10 cellular contexts compared by ENCODE assay signal in the genomic region with DNA sequence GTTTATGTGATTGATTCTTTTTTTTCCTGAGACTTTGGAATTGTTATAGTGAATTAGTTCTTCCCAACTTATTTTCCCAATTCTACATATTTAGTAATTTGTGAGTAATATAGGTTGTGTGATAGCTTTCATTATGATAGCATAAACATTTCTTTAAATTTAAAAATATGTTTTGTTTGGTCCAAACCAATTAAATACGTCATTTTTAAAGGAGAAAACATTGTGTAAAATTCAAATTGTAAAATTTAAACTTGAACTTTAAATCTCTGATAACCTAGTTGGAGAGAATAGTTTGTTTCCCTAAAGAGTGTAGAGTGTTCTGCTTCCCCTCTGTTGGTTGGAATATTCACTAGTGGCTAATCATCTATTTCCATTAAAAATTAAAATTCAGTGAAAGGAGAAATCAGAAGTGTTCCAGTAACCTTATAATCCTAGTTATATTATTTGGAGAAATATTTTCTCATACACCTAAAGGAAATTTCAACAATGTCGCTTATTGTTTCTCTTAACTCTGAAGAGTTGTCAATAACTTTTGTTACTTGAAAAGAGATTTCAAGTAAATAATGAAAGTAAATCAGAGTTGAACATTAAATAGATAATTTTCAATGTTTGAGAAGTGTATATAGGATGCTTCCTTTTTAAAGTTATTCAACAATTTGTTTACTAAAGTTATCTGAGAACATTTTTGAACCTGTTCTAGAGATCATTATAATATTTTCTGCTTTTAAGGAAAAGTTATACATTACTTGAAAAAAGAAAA. TPM values are rescaled to one million over a fixed set of nuclear protein-coding genes. Genes with fewer than 3 reads are reported as not detected.
A peak's percentile ranks its signal among the peaks of the same experiment; 100 is the strongest.
DNase-seq lines count a peak whose midpoint lies in the region; ATAC-seq and TF ChIP-seq lines count a peak whose summit lies in the region.
"Had no signal": no experiment of that assay in that cellular context is flagged by ENCODE, and none has a peak within 500 bp of the region (broad histone marks: within the 10 kb centered on the region; RNA-seq: fewer than 3 reads in every experiment).

No MANE protein-coding gene starts in this region.

- H3K27me3 Mint-ChIP-seq in activated CD4-positive, alpha-beta T cell treated with anti-CD3 and anti-CD28 coated beads for 36 hours = no peaks in the 10 kb centered on the region
- no peaks in the 10 kb centered on the region for H3K27me3 Mint-ChIP-seq in activated CD8-positive, alpha-beta T cell treated with anti-CD3 and anti-CD28 coated beads, Interleukin-2, amount 10 ng/mL, durations not matched to agents 7 days and 5 days (ENCODE audit: low read depth)

- H3K4me3 ChIP-seq in iPS-18a (ENCODE audit: low read length) = peak overlapping the region; percentile 93
- H3K4me3 ChIP-seq in stomach = peak overlapping the region; percentile 86 to 97 (median 91)

- no peaks in the 10 kb centered on the region for H3K9me3 ChIP-seq in iPS-18a (ENCODE audit: control insufficient read depth, low read depth, low read length)
- H3K9me3 ChIP-seq in stomach = no peaks in the 10 kb centered on the region

- no peak overlapping the region for H3K27ac Mint-ChIP-seq in activated CD4-positive, alpha-beta T cell treated with anti-CD3 and anti-CD28 coated beads for 36 hours
- no peak overlapping the region for H3K27ac Mint-ChIP-seq in activated CD8-positive, alpha-beta T cell treated with anti-CD3 and anti-CD28 coated beads, Interleukin-2, amount 10 ng/mL, durations not matched to agents 7 days and 5 days

- TF ChIP-seq POLR2A in stomach (IDR thresholded peaks at IDR 0.05) = no peak

- H3K9me3 Mint-ChIP-seq in activated CD4-positive, alpha-beta T cell treated with anti-CD3 and anti-CD28 coated beads for 36 hours (ENCODE audit: low read depth) = no peaks in the 10 kb centered on the region
- no peaks in the 10 kb centered on the region for H3K9me3 Mint-ChIP-seq in activated CD8-positive, alpha-beta T cell treated with anti-CD3 and anti-CD28 coated beads, Interleukin-2, amount 10 ng/mL, durations not matched to agents 7 days and 5 days (ENCODE audit: insufficient read depth)

- intact Hi-C loops in activated CD4-positive, alpha-beta T cell treated with anti-CD3 and anti-CD28 coated beads for 36 hours (cut with DNase I, micrococcal nuclease) = loop anchor here (5.0 kb wide), 6 partner anchors 118 to 1952 kb away; a partner anchor contains a TSS
- intact Hi-C loops in stomach (cut with DNase I; ENCODE audit: low total_unique reads) = loop anchor here (10.0 kb wide), 1 partner anchor 65 kb away; no protein-coding TSS in a partner anchor

- CTCF ChIA-PET in activated CD4-positive, alpha-beta T cell treated with anti-CD3 and anti-CD28 coated beads for 36 hours (lab: Charles Lee) = no interaction called here
- CTCF ChIA-PET in activated CD8-positive, alpha-beta T cell treated with anti-CD3 and anti-CD28 coated beads, Interleukin-2, amount 10 ng/mL, durations not matched to agents 7 days and 5 days (lab: Charles Lee) = no interaction called here

- H3K36me3 Mint-ChIP-seq in activated CD4-positive, alpha-beta T cell treated with anti-CD3 and anti-CD28 coated beads for 36 hours (ENCODE audit: low read depth) = peaks cover 8% of the 10 kb centered on the region
- H3K36me3 Mint-ChIP-seq in activated CD8-positive, alpha-beta T cell treated with anti-CD3 and anti-CD28 coated beads, Interleukin-2, amount 10 ng/mL, durations not matched to agents 7 days and 5 days (ENCODE audit: low read depth) = peaks cover 23% of the 10 kb centered on the region

- H3K27ac ChIP-seq in iPS-18a (ENCODE audit: low read length) (no peak overlapping the region), stomach (peak overlapping the region in 4 of 5 donors; percentile 97 to 99 (median 98))
- H3K27ac ChIP-seq: C4-2B had no signal

- no peak for TF ChIP-seq CTCF in stomach (IDR thresholded peaks at IDR 0.05)

- H3K4me1 ChIP-seq in iPS-18a (ENCODE audit: control insufficient read depth, low read depth, low read length) (peaks cover 20% of the 10 kb centered on the region), stomach (peaks cover 13 to 74% (median 45%) of the 10 kb centered on the region in 4 donors)

- POLR2A ChIA-PET in activated CD4-positive, alpha-beta T cell treated with anti-CD3 and anti-CD28 coated beads for 36 hours (lab: Charles Lee) = no interaction called here
- POLR2A ChIA-PET in activated CD8-positive, alpha-beta T cell treated with anti-CD3 and anti-CD28 coated beads, Interleukin-2, amount 10 ng/mL, durations not matched to agents 7 days and 5 days (lab: Charles Lee) = no interaction called here

- H3K9ac ChIP-seq in iPS-18a (ENCODE audit: low read length) = peak overlapping the region; percentile 26

- H3K27me3 ChIP-seq in iPS-18a (ENCODE audit: control insufficient read depth, insufficient read depth, low read length) (no peaks in the 10 kb centered on the region), stomach (no peaks in the 10 kb centered on the region)

- peaks cover 37% of the 10 kb centered on the region for H3K4me1 Mint-ChIP-seq in activated CD4-positive, alpha-beta T cell treated with anti-CD3 and anti-CD28 coated beads for 36 hours
- H3K4me1 Mint-ChIP-seq in activated CD8-positive, alpha-beta T cell treated with anti-CD3 and anti-CD28 coated beads, Interleukin-2, amount 10 ng/mL, durations not matched to agents 7 days and 5 days (ENCODE audit: low read depth) = peaks cover 34% of the 10 kb centered on the region

- peak overlapping the region; percentile 89 for H3K4me3 Mint-ChIP-seq in activated CD4-positive, alpha-beta T cell treated with anti-CD3 and anti-CD28 coated beads for 36 hours
- H3K4me3 Mint-ChIP-seq in activated CD8-positive, alpha-beta T cell treated with anti-CD3 and anti-CD28 coated beads, Interleukin-2, amount 10 ng/mL, durations not matched to agents 7 days and 5 days = peak overlapping the region; percentile 87

- TF ChIP-seq EP300 in stomach (IDR thresholded peaks at IDR 0.05) = no peak

- no peak for DNase-seq in activated CD4-positive, alpha-beta T cell treated with anti-CD3 and anti-CD28 coated beads for 36 hours
- no peak for DNase-seq in activated CD4-positive, alpha-beta T cell treated with anti-CD3 and anti-CD28 coated beads, Interleukin-2, amount 50 U/mL, for 48 hours
- no peak for DNase-seq in activated CD8-positive, alpha-beta T cell treated with anti-CD3 and anti-CD28 coated beads, Interleukin-2, amount 10 ng/mL, durations not matched to agents 7 days and 5 days
- no peak for DNase-seq in stomach
- DNase-seq in central memory CD4-positive, alpha-beta T cell = no peak
- DNase-seq in stimulated activated CD4-positive, alpha-beta T cell treated with anti-CD3 and anti-CD28 coated beads, Interleukin-15, amount 100 ng/mL, for 24 hours = no peak
- DNase-seq: NCI-H446 treated with DMSO at 0.1 percent for 48 hours had no signal

- ATAC-seq in activated CD4-positive, alpha-beta T cell treated with anti-CD3 and anti-CD28 coated beads for 36 hours = no peak
- ATAC-seq in activated CD8-positive, alpha-beta T cell treated with anti-CD3 and anti-CD28 coated beads, Interleukin-2, amount 10 ng/mL, durations not matched to agents 7 days and 5 days = no peak
- ATAC-seq in GM21529 (IDR thresholded peaks at IDR 0.05; ENCODE audit: unreplicated experiment) = no peak

- 17 to 30% (median 23%) methylated on average over 2 of the region's 2 CpGs for WGBS in stomach, 5 donors

- H3K36me3 ChIP-seq in iPS-18a (ENCODE audit: control insufficient read depth, low read depth, low read length) (no peaks in the 10 kb centered on the region), stomach (no peaks in the 10 kb centered on the region)

RNA-seq across cellular contexts. Expression of a gene that starts 2.9 kb away (rescaled TPM):
- total RNA-seq in activated CD4-positive, alpha-beta T cell treated with anti-CD3 and anti-CD28 coated beads for 36 hours = 10 to 100 TPM; 42.7 to 50.9 TPM
- 10 to 100 TPM; 54.1 to 55.9 TPM for total RNA-seq in activated CD8-positive, alpha-beta T cell treated with anti-CD3 and anti-CD28 coated beads, Interleukin-2, amount 10 ng/mL, durations not matched to agents 7 days and 5 days
- 100 to 1,000 TPM in 1 of 5 donors, 10 to 100 TPM in 4; 25.2 to 100 (median 55.2) TPM for total RNA-seq in stomach
- 10 to 100 TPM in 1 of 3 donors, 1 to 10 TPM in 2; 8.2 to 11.2 (median 8.4) TPM for polyA plus RNA-seq in stomach
